Comparison of ENCODE assay signal across 28 cellular contexts in genomic region chr6:35083507-35083906, GRCh38. TPM values are rescaled to one million over a fixed set of nuclear protein-coding genes. Genes with fewer than 3 reads are reported as not detected.
A peak's percentile ranks its signal among the peaks of the same experiment; 100 is the strongest.
DNase-seq lines count a peak whose midpoint lies in the region; ATAC-seq, FAIRE-seq and TF ChIP-seq lines count a peak whose summit lies in the region.
"Had no signal": no experiment of that assay in that cellular context is flagged by ENCODE, and none has a peak within 500 bp of the region (broad histone marks: within the 10 kb centered on the region; RNA-seq: fewer than 3 reads in every experiment).

No MANE protein-coding gene starts in this region.

- H3K27ac ChIP-seq in RWPE1 (peak overlapping the region; percentile 46; the same call in 1 of the 2 replicates), small intestine (ENCODE audit: low read depth in 1 of 2, low read length in 1 of 2) (no peak overlapping the region)
- H3K27ac ChIP-seq: KMS-11, pancreas, thoracic aorta had no signal

- WGBS in small intestine, 3 donors, result 56 to 79% (median 68%) methylated on average over 9 of the region's 9 CpGs

- CTCF ChIA-PET in RWPE1 (lab: Yijun Ruan, JAX), result no interaction called here

- no peak overlapping the region for H3K4me3 Mint-ChIP-seq in activated T-helper 2 cell treated with anti-CD3 and anti-CD28 coated beads, Interferon-gamma antibody, Interleukin-2, Interleukin-4, amounts not matched to agents 10 μg/mL and 5 μg/mL and 100 μg/mL, durations not matched to agents 14 hours and 24 hours and 36 hours (ENCODE audit: low read depth)
- H3K4me3 Mint-ChIP-seq: activated naive CD4-positive, alpha-beta T cell treated with anti-CD3 and anti-CD28 coated beads, Interleukin-2, amount 50 U/mL, for 24 hours; activated T-cell treated with anti-CD3 and anti-CD28 coated beads, Interleukin-2, amount 50 U/mL, for 72 hours; CD8-positive, alpha-beta T cell; HFFc6; memory B cell; T-cell had no signal

- POLR2A ChIA-PET in RWPE1 (lab: Yijun Ruan, JAX; ENCODE audit: low non-redundant PET), result no interaction called here

- no peaks in the 10 kb centered on the region for H3K4me1 ChIP-seq in small intestine (ENCODE audit: control insufficient read depth in 2 of 2, insufficient read depth in 1 of 2, low read depth in 1 of 2, low read length in 1 of 2)
- H3K4me1 ChIP-seq: pancreas had no signal

- H3K27me3 ChIP-seq in small intestine (ENCODE audit: control insufficient read depth in 2 of 2, insufficient read depth in 2 of 2, low read length in 2 of 2), result no peaks in the 10 kb centered on the region
- H3K27me3 ChIP-seq: pancreas had no signal

- H3K9me3 ChIP-seq in small intestine (ENCODE audit: control insufficient read depth, low read depth), result no peaks in the 10 kb centered on the region
- H3K9me3 ChIP-seq: pancreas, thoracic aorta had no signal

- H3K27me3 Mint-ChIP-seq in activated T-helper 2 cell treated with anti-CD3 and anti-CD28 coated beads, Interferon-gamma antibody, Interleukin-2, Interleukin-4, amounts not matched to agents 10 μg/mL and 5 μg/mL and 100 μg/mL, durations not matched to agents 14 hours and 24 hours and 36 hours (ENCODE audit: low read depth), result no peaks in the 10 kb centered on the region
- H3K27me3 Mint-ChIP-seq: activated naive CD4-positive, alpha-beta T cell treated with anti-CD3 and anti-CD28 coated beads, Interleukin-2, amount 50 U/mL, for 24 hours; memory B cell; naive B cell; T-cell had no signal

- no peaks in the 10 kb centered on the region for H3K4me1 Mint-ChIP-seq in activated T-helper 2 cell treated with anti-CD3 and anti-CD28 coated beads, Interferon-gamma antibody, Interleukin-2, Interleukin-4, amounts not matched to agents 10 μg/mL and 5 μg/mL and 100 μg/mL, durations not matched to agents 14 hours and 24 hours and 36 hours (ENCODE audit: low read depth)
- H3K4me1 Mint-ChIP-seq: activated naive CD4-positive, alpha-beta T cell treated with anti-CD3 and anti-CD28 coated beads, Interleukin-2, amount 50 U/mL, for 24 hours; memory B cell; T-cell had no signal

- no peak overlapping the region for H3K27ac Mint-ChIP-seq in activated T-helper 2 cell treated with anti-CD3 and anti-CD28 coated beads, Interferon-gamma antibody, Interleukin-2, Interleukin-4, amounts not matched to agents 10 μg/mL and 5 μg/mL and 100 μg/mL, durations not matched to agents 14 hours and 24 hours and 36 hours
- H3K27ac Mint-ChIP-seq: activated naive CD4-positive, alpha-beta T cell treated with anti-CD3 and anti-CD28 coated beads, Interleukin-2, amount 50 U/mL, for 24 hours; activated T-cell treated with anti-CD3 and anti-CD28 coated beads, Interleukin-2, amount 50 U/mL, for 72 hours; CD8-positive, alpha-beta T cell; HFFc6; memory B cell; T-cell had no signal

- H3K4me3 ChIP-seq in small intestine (ENCODE audit: low read depth in 1 of 2, low read length in 2 of 2), result no peak overlapping the region
- H3K4me3 ChIP-seq: pancreas, thoracic aorta had no signal

- H3K9me3 Mint-ChIP-seq in activated T-helper 2 cell treated with anti-CD3 and anti-CD28 coated beads, Interferon-gamma antibody, Interleukin-2, Interleukin-4, amounts not matched to agents 10 μg/mL and 5 μg/mL and 100 μg/mL, durations not matched to agents 14 hours and 24 hours and 36 hours, result no peaks in the 10 kb centered on the region
- H3K9me3 Mint-ChIP-seq: activated naive CD4-positive, alpha-beta T cell treated with anti-CD3 and anti-CD28 coated beads, Interleukin-2, amount 50 U/mL, for 24 hours; activated T-cell treated with anti-CD3 and anti-CD28 coated beads, Interleukin-2, amount 50 U/mL, for 72 hours; CD8-positive, alpha-beta T cell; HFFc6; memory B cell; naive B cell; T-cell had no signal

- no peak for TF ChIP-seq CTCF in RWPE1 (conservative IDR thresholded peaks at IDR 0.05; ENCODE audit: low read depth)

- DNase-seq in GM12892 (ENCODE audit: insufficient read length) (peak; percentile 17), RWPE1 (ENCODE audit: low spot score) (no peak), left lobe of liver (ENCODE audit: low spot score) (peak; percentile 32), small intestine (peak; percentile 43), NCI-H345 (lab: John Stamatoyannopoulos, UW) (no peak), NCI-H2081 treated with DMSO at 0.1 percent for 48 hours (lab: John Stamatoyannopoulos, UW) (no peak)
- no peak for DNase-seq in activated T-helper 2 cell treated with anti-CD3 and anti-CD28 coated beads, Interferon-gamma antibody, Interleukin-2, Interleukin-4, amounts not matched to agents 10 μg/mL and 5 μg/mL and 100 μg/mL, durations not matched to agents 14 hours and 24 hours and 36 hours (ENCODE audit: low spot score)
- DNase-seq: activated T-cell treated with anti-CD3 and anti-CD28 coated beads, Interleukin-2, amount 50 U/mL, for 72 hours; CD8-positive, alpha-beta T cell; cerebellar nuclear complex; DMS79; foreskin melanocyte; HFFc6; kidney glomerular epithelial cell; naive B cell; NCI-H1694 treated with DMSO at 0.1 percent for 48 hours; NCI-H774; OCI-M1; SIG-M5 had no signal

- H3K36me3 Mint-ChIP-seq in activated T-helper 2 cell treated with anti-CD3 and anti-CD28 coated beads, Interferon-gamma antibody, Interleukin-2, Interleukin-4, amounts not matched to agents 10 μg/mL and 5 μg/mL and 100 μg/mL, durations not matched to agents 14 hours and 24 hours and 36 hours (ENCODE audit: low read depth), result no peaks in the 10 kb centered on the region

- H3K36me3 ChIP-seq in small intestine (ENCODE audit: control insufficient read depth in 2 of 2, insufficient read depth in 2 of 2, low read length in 2 of 2), result peaks cover 6 to 16% of the 10 kb centered on the region in 2 donors

- ATAC-seq in left lobe of liver, result no peak
- ATAC-seq: activated T-cell treated with anti-CD3 and anti-CD28 coated beads, Interleukin-2, amount 50 U/mL, for 72 hours; CD8-positive, alpha-beta T cell; pancreas; T-cell had no signal

- FAIRE-seq in GM12892 (lab: Jason Lieb, UNC) (no peak), small intestine (lab: Jason Lieb, UNC) (no peak)
- FAIRE-seq: HTR-8/SVneo, pancreas had no signal

- intact Hi-C loops in activated T-helper 2 cell treated with anti-CD3 and anti-CD28 coated beads, Interferon-gamma antibody, Interleukin-2, Interleukin-4, amounts not matched to agents 10 μg/mL and 5 μg/mL and 100 μg/mL, durations not matched to agents 14 hours and 24 hours and 36 hours (cut with micrococcal nuclease), result no loop called here

- no peak for TF ChIP-seq POLR2A in GM12892 (IDR thresholded peaks at IDR 0.05; ENCODE audit: low read depth, low read length)

RNA-seq across cellular contexts. Expression of gene TCP11, which starts 57.6 kb away (rescaled TPM):
- not detected for polyA plus RNA-seq in GM12892 (2012; ENCODE audit: missing spikeins)
- not detected for total RNA-seq in left lobe of liver
- not detected for polyA plus RNA-seq in small intestine
- not detected in 2 replicates for total RNA-seq in activated T-helper 2 cell treated with anti-CD3 and anti-CD28 coated beads, Interferon-gamma antibody, Interleukin-2, Interleukin-4, amounts not matched to agents 10 μg/mL and 5 μg/mL and 100 μg/mL, durations not matched to agents 14 hours and 24 hours and 36 hours
- total RNA-seq: activated CD8-positive, alpha-beta memory T cell treated with anti-CD3 and anti-CD28 coated beads for 36 hours; activated T-cell treated with anti-CD3 and anti-CD28 coated beads, Interleukin-2, amount 50 U/mL, for 72 hours; CD8-positive, alpha-beta T cell; epithelial cell of proximal tubule; T-cell; thoracic aorta had no signal

Comparison
In these comparisons a context has a peak if more than half of its experiments do, and no peak if none do; other contexts are left out.
1. DNase-seq: peak in GM12892 (single experiment), left lobe of liver (single experiment) and small intestine (single experiment); none in RWPE1 (single experiment), NCI-H345 (single experiment), activated T-helper 2 cell treated with anti-CD3 and anti-CD28 coated beads, Interferon-gamma antibody, Interleukin-2, Interleukin-4, amounts not matched to agents 10 μg/mL and 5 μg/mL and 100 μg/mL, durations not matched to agents 14 hours and 24 hours and 36 hours (single experiment) and NCI-H2081 treated with DMSO at 0.1 percent for 48 hours (single experiment).